Comparison of ENCODE assay signal across 11 cellular contexts in genomic region chr14:99936738-99937474, GRCh38.
A peak's percentile ranks its signal among the peaks of the same experiment; 100 is the strongest.
DNase-seq lines count a peak whose midpoint lies in the region; ATAC-seq and TF ChIP-seq lines count a peak whose summit lies in the region.
"Had no signal": no experiment of that assay in that cellular context is flagged by ENCODE, and none has a peak within 500 bp of the region (broad histone marks: within the 10 kb centered on the region; RNA-seq: fewer than 3 reads in every experiment).

No MANE protein-coding gene starts in this region.

- no peak overlapping the region for H3K4me3 Mint-ChIP-seq in activated naive CD4-positive, alpha-beta T cell treated with anti-CD3 and anti-CD28 coated beads for 36 hours
- H3K4me3 Mint-ChIP-seq: activated CD4-positive, alpha-beta memory T cell treated with anti-CD3 and anti-CD28 coated beads for 36 hours; activated naive CD8-positive, alpha-beta T cell treated with anti-CD3 and anti-CD28 coated beads for 36 hours; naive thymus-derived CD8-positive, alpha-beta T cell had no signal

- ATAC-seq in GM19023 (IDR thresholded peaks at IDR 0.05; ENCODE audit: unreplicated experiment) (peak; percentile 71), HG02571 (IDR thresholded peaks at IDR 0.05; ENCODE audit: unreplicated experiment) (peak; percentile 73), HG03565 (IDR thresholded peaks at IDR 0.05; ENCODE audit: unreplicated experiment) (peak; percentile 68)
- ATAC-seq: naive thymus-derived CD8-positive, alpha-beta T cell had no signal

- DNase-seq in ureter (ENCODE audit: low spot score) (peak; percentile 40), DMS79 (lab: John Stamatoyannopoulos, UW) (no peak), stomach (no peak)
- no peak for DNase-seq in activated naive CD4-positive, alpha-beta T cell treated with anti-CD3 and anti-CD28 coated beads for 36 hours
- DNase-seq: activated CD4-positive, alpha-beta memory T cell treated with anti-CD3 and anti-CD28 coated beads for 36 hours; activated naive CD8-positive, alpha-beta T cell treated with anti-CD3 and anti-CD28 coated beads for 36 hours; naive thymus-derived CD8-positive, alpha-beta T cell; spleen had no signal

- CTCF ChIA-PET in activated naive CD4-positive, alpha-beta T cell treated with anti-CD3 and anti-CD28 coated beads for 36 hours (lab: Charles Lee), result interaction anchor here (1.1 kb wide), 1 partner anchor 10 kb away, joined by 4 read pairs; no protein-coding TSS in a partner anchor

- intact Hi-C loops in activated naive CD4-positive, alpha-beta T cell treated with anti-CD3 and anti-CD28 coated beads for 36 hours (cut with micrococcal nuclease), result no loop called here
- intact Hi-C loops in stomach (cut with DNase I; ENCODE audit: low total_unique reads), result no loop called here

- H3K9me3 Mint-ChIP-seq in activated naive CD4-positive, alpha-beta T cell treated with anti-CD3 and anti-CD28 coated beads for 36 hours, result no peaks in the 10 kb centered on the region
- H3K9me3 Mint-ChIP-seq: activated CD4-positive, alpha-beta memory T cell treated with anti-CD3 and anti-CD28 coated beads for 36 hours; activated naive CD8-positive, alpha-beta T cell treated with anti-CD3 and anti-CD28 coated beads for 36 hours; naive thymus-derived CD8-positive, alpha-beta T cell had no signal

- H3K36me3 Mint-ChIP-seq in activated naive CD4-positive, alpha-beta T cell treated with anti-CD3 and anti-CD28 coated beads for 36 hours (ENCODE audit: low read depth), result no peaks in the 10 kb centered on the region
- H3K36me3 Mint-ChIP-seq: activated CD4-positive, alpha-beta memory T cell treated with anti-CD3 and anti-CD28 coated beads for 36 hours; activated naive CD8-positive, alpha-beta T cell treated with anti-CD3 and anti-CD28 coated beads for 36 hours; naive thymus-derived CD8-positive, alpha-beta T cell had no signal

- H3K4me3 ChIP-seq in stomach, result no peak overlapping the region
- H3K4me3 ChIP-seq: spleen had no signal

- no peak overlapping the region for H3K27ac Mint-ChIP-seq in activated naive CD4-positive, alpha-beta T cell treated with anti-CD3 and anti-CD28 coated beads for 36 hours
- H3K27ac Mint-ChIP-seq: activated CD4-positive, alpha-beta memory T cell treated with anti-CD3 and anti-CD28 coated beads for 36 hours; activated naive CD8-positive, alpha-beta T cell treated with anti-CD3 and anti-CD28 coated beads for 36 hours; naive thymus-derived CD8-positive, alpha-beta T cell had no signal

- H3K27me3 ChIP-seq in stomach, result no peaks in the 10 kb centered on the region

- H3K4me1 ChIP-seq in stomach, result no peaks in the 10 kb centered on the region
- H3K4me1 ChIP-seq: spleen had no signal

- H3K27ac ChIP-seq in stomach, result no peak overlapping the region
- H3K27ac ChIP-seq: spleen had no signal

- WGBS in stomach, 5 donors, result 85 to 95% (median 92%) methylated on average over 17 to 29 of the region's 29 CpGs

- no peak for TF ChIP-seq POLR2A in stomach (IDR thresholded peaks at IDR 0.05)

- no peak for TF ChIP-seq CTCF in stomach (IDR thresholded peaks at IDR 0.05)

- no peak for TF ChIP-seq EP300 in stomach (IDR thresholded peaks at IDR 0.05)

- H3K9me3 ChIP-seq in stomach, result no peaks in the 10 kb centered on the region
- H3K9me3 ChIP-seq: spleen had no signal

- no peaks in the 10 kb centered on the region for H3K4me1 Mint-ChIP-seq in activated naive CD4-positive, alpha-beta T cell treated with anti-CD3 and anti-CD28 coated beads for 36 hours (ENCODE audit: low read depth)
- H3K4me1 Mint-ChIP-seq: activated naive CD8-positive, alpha-beta T cell treated with anti-CD3 and anti-CD28 coated beads for 36 hours had no signal

- no peaks in the 10 kb centered on the region for H3K27me3 Mint-ChIP-seq in activated naive CD4-positive, alpha-beta T cell treated with anti-CD3 and anti-CD28 coated beads for 36 hours (ENCODE audit: low read depth)
- H3K27me3 Mint-ChIP-seq: activated CD4-positive, alpha-beta memory T cell treated with anti-CD3 and anti-CD28 coated beads for 36 hours; activated naive CD8-positive, alpha-beta T cell treated with anti-CD3 and anti-CD28 coated beads for 36 hours had no signal

- H3K36me3 ChIP-seq in stomach, result peaks cover 9 to 70% (median 55%) of the 10 kb centered on the region in 4 donors
